8 cellular contexts compared by ENCODE assay signal in genomic region chr19:14004619-14005380, GRCh38. TPM values are rescaled to one million over a fixed set of nuclear protein-coding genes. Genes with fewer than 3 reads are reported as not detected.
A peak's percentile ranks its signal among the peaks of the same experiment; 100 is the strongest.
DNase-seq lines count a peak whose midpoint lies in the region; ATAC-seq, FAIRE-seq and TF ChIP-seq lines count a peak whose summit lies in the region.

No MANE protein-coding gene starts in this region.

- H3K27ac ChIP-seq in DOHH2 (ENCODE audit: low read depth, low read length) (peak overlapping the region; percentile 90), OCI-LY3 (ENCODE audit: low read length) (peak overlapping the region; percentile 48), H1 (ENCODE audit: low read depth, low read length) (peak overlapping the region; percentile 30), mucosa of rectum (ENCODE audit: low read depth in 2 of 2, low read length in 2 of 2) (peak overlapping the region; percentile 100)

- no peak overlapping the region for H4K8ac ChIP-seq in H1 (ENCODE audit: extremely low read depth, insufficient read depth, low read length)

- FAIRE-seq in H1 (lab: Jason Lieb, UNC) (no peak), D721Med (lab: Jason Lieb, UNC) (no peak)

- H3K79me1 ChIP-seq in H1 (ENCODE audit: low read depth, low read length): peaks cover 3% of the 10 kb centered on the region

- peak overlapping the region; percentile 5; the same call in 1 of the 2 replicates for H2AFZ ChIP-seq in OCI-LY3 (ENCODE audit: low read depth, low read length)
- H2AFZ ChIP-seq in H1 (ENCODE audit: low read length): no peak overlapping the region

- ATAC-seq in GM21367 (IDR thresholded peaks at IDR 0.05; ENCODE audit: unreplicated experiment): no peak

- peaks cover 29% of the 10 kb centered on the region for H3F3A ChIP-seq in DOHH2 (ENCODE audit: control insufficient read depth, insufficient read depth)

- H3K27me3 ChIP-seq in DOHH2 (ENCODE audit: control insufficient read depth, low read length) (no peaks in the 10 kb centered on the region), OCI-LY3 (ENCODE audit: low read depth, low read length) (no peaks in the 10 kb centered on the region), H1 (replicated peaks in 1 of 4; ENCODE audit: control insufficient read depth in 3 of 4, extremely low read depth in 1 of 4, insufficient read depth in 3 of 4, low read length in 3 of 4) (no peaks in the 10 kb centered on the region), mucosa of rectum (ENCODE audit: control insufficient read depth in 2 of 2, insufficient read depth in 2 of 2, low read length in 2 of 2) (no peaks in the 10 kb centered on the region)

- H2BK12ac ChIP-seq in H1 (ENCODE audit: low read depth, low read length): no peak overlapping the region

- H3K23ac ChIP-seq in H1 (ENCODE audit: insufficient read length): no peak overlapping the region

- H3K9me2 ChIP-seq in DOHH2 (replicated peaks; ENCODE audit: control insufficient read depth, low read length): no peaks in the 10 kb centered on the region

- H2BK15ac ChIP-seq in H1 (ENCODE audit: low read length): peak overlapping the region; percentile 55; the same call in 1 of the 2 replicates

- H3K36me3 ChIP-seq in DOHH2 (ENCODE audit: control insufficient read depth, low read length) (peaks cover 11% of the 10 kb centered on the region), OCI-LY3 (replicated peaks; ENCODE audit: low read depth, low read length) (peaks cover 6% of the 10 kb centered on the region), H1 (ENCODE audit: control insufficient read depth in 2 of 4, insufficient read depth in 4 of 4, low read length in 3 of 4) (no peaks in the 10 kb centered on the region; a peak in 2 of 8 replicates), mucosa of rectum (ENCODE audit: control insufficient read depth in 2 of 2, insufficient read depth in 2 of 2, low read length in 2 of 2) (no peaks in the 10 kb centered on the region)

- no peak overlapping the region for H3K18ac ChIP-seq in H1 (ENCODE audit: extremely low read depth, low read length)

- no peaks in the 10 kb centered on the region for H4K20me1 ChIP-seq in DOHH2 (ENCODE audit: control insufficient read depth, insufficient read depth, low read depth, low read length)
- no peaks in the 10 kb centered on the region for H4K20me1 ChIP-seq in OCI-LY3 (ENCODE audit: insufficient read depth, low read length)
- H4K20me1 ChIP-seq in H1 (replicated peaks in 1 of 2; ENCODE audit: control insufficient read depth in 1 of 2, insufficient read depth in 2 of 2, low read length in 2 of 2): no peaks in the 10 kb centered on the region

- CTCF ChIA-PET in H1 (lab: Charles Lee; ENCODE audit: partially characterized antibody): interaction anchor here (0.6 to 1.8 kb wide), 9 partner anchors 11 to 207 kb away, joined by 3 to 6 read pairs (median 4); partner anchors contain the start of gene IL27RA

- no peak overlapping the region for H2BK120ac ChIP-seq in H1 (replicated peaks; ENCODE audit: low read depth, low read length)

- H2AK5ac ChIP-seq in H1 (ENCODE audit: low read depth, low read length): peak overlapping the region; percentile 72; the same call in 1 of the 2 replicates

- TF ChIP-seq POLR2A in H1 (IDR thresholded peaks at IDR 0.05; ENCODE audit: control extremely low read depth in 1 of 2, low read depth in 2 of 2, low read length in 2 of 2): no peak

- POLR2A ChIA-PET in H1 (lab: Charles Lee; ENCODE audit: partially characterized antibody): interaction anchor here (0.8 to 3.5 kb wide), 11 partner anchors 8 to 124 kb away, joined by 3 to 16 read pairs (median 9); partner anchors contain the start of gene IL27RA

- TF ChIP-seq CTCF in DOHH2 (IDR thresholded peaks at IDR 0.05; ENCODE audit: low read depth, low read length, poor library complexity, severe bottlenecking) (no peak), OCI-LY3 (IDR thresholded peaks at IDR 0.05; ENCODE audit: low read depth, low read length) (no peak), H1 (IDR thresholded peaks at IDR 0.05; ENCODE audit: control extremely low read depth in 1 of 3, insufficient read depth in 1 of 3, low read depth in 1 of 3, low read length in 3 of 3) (no peak), D721Med (IDR thresholded peaks at IDR 0.05; ENCODE audit: insufficient read depth, missing control alignments) (no peak)

- 0 out of 2 replicates have a peak overlapping the region, but pooled peaks have one; percentile 74 for H2BK20ac ChIP-seq in H1 (ENCODE audit: low read length)

- peaks cover 62% of the 10 kb centered on the region for H3K4me1 ChIP-seq in DOHH2 (ENCODE audit: control insufficient read depth, low read length)
- H3K4me1 ChIP-seq in OCI-LY3 (ENCODE audit: low read length): peaks cover 12% of the 10 kb centered on the region
- H3K4me1 ChIP-seq in H1 (replicated peaks in 1 of 4; ENCODE audit: control insufficient read depth in 3 of 4, insufficient read depth in 4 of 4, low read length in 3 of 4): peaks cover 0 to 4% (median under 1%) of the 10 kb centered on the region in 4 experiments; a peak in 5 of 7 replicates
- H3K4me1 ChIP-seq in mucosa of rectum (ENCODE audit: control insufficient read depth in 2 of 2, insufficient read depth in 2 of 2, low read length in 2 of 2): peaks cover 17 to 20% of the 10 kb centered on the region in 2 donors

- H3K4me2 ChIP-seq in DOHH2 (ENCODE audit: low read length) (peak overlapping the region; percentile 94), OCI-LY3 (ENCODE audit: low read length) (peak overlapping the region; percentile 80), H1 (ENCODE audit: insufficient read depth in 1 of 2, low read depth in 2 of 2, low read length in 2 of 2) (peak overlapping the region; percentile 41 to 56; a peak in 3 of 4 replicates)

- H3K4me3 ChIP-seq in DOHH2 (ENCODE audit: low read length) (peak overlapping the region; percentile 84), OCI-LY3 (ENCODE audit: low read length) (peak overlapping the region; percentile 84), H1 (ENCODE audit: extremely low read depth in 1 of 4, insufficient read depth in 2 of 4, low read depth in 3 of 4, low read length in 4 of 4) (peak overlapping the region; percentile 7 to 81 (median 16); a peak in 5 of 8 replicates), mucosa of rectum (ENCODE audit: low read length in 2 of 2) (peak overlapping the region; percentile 47 to 70)

- no peak for TF ChIP-seq EP300 in H1 (IDR thresholded peaks at IDR 0.05; ENCODE audit: borderline replicate concordance in 1 of 2, low read depth in 2 of 2, low read length in 2 of 2)

- WGBS in H1 (ENCODE audit: extremely low coverage in 1 of 2, insufficient coverage in 1 of 2, insufficient read length in 1 of 2, insufficient replicate concordance in 2 of 2, low coverage in 1 of 2, low lambda C conversion rate in 2 of 2, missing lambda C conversion rate in 1 of 2), 2 experiments: 86% methylated on average over 14 of the region's 14 CpGs; no CpG with 5 or more reads in 1 of the 2 experiments

- no peak for TF ChIP-seq RAD21 in H1 (IDR thresholded peaks at IDR 0.05 in 1 of 2, conservative IDR thresholded peaks at IDR 0.05 in 1 of 2; ENCODE audit: low read depth in 2 of 2, low read length in 2 of 2)

- H3K79me2 ChIP-seq in DOHH2 (ENCODE audit: control insufficient read depth, low read length) (peaks cover 50% of the 10 kb centered on the region), OCI-LY3 (ENCODE audit: low read length) (peaks cover 20% of the 10 kb centered on the region), H1 (ENCODE audit: control insufficient read depth in 1 of 2, insufficient read depth in 2 of 2, low read length in 2 of 2) (peaks cover 0 to 9% of the 10 kb centered on the region in 2 experiments; a peak in 2 of 4 replicates)

- H3K9me3 ChIP-seq in DOHH2 (ENCODE audit: control insufficient read depth, insufficient read depth, low read length): no peaks in the 10 kb centered on the region
- H3K9me3 ChIP-seq in OCI-LY3 (ENCODE audit: insufficient read depth, low read length): no peaks in the 10 kb centered on the region
- no peaks in the 10 kb centered on the region for H3K9me3 ChIP-seq in H1 (ENCODE audit: insufficient read depth in 2 of 2, low read depth in 1 of 2, low read length in 1 of 2)
- H3K9me3 ChIP-seq in mucosa of rectum (ENCODE audit: control insufficient read depth in 2 of 2, low read length in 2 of 2): no peaks in the 10 kb centered on the region

- H3K56ac ChIP-seq in H1 (replicated peaks; ENCODE audit: insufficient read length, low read depth, low read length): no peak overlapping the region

- no peak overlapping the region for H4K91ac ChIP-seq in H1 (replicated peaks; ENCODE audit: insufficient read length, low read length)

- H2BK5ac ChIP-seq in H1 (ENCODE audit: low read depth, low read length): peak overlapping the region; percentile 35; the same call in 1 of the 2 replicates

- peak overlapping the region; percentile 64 for H3K9ac ChIP-seq in OCI-LY3 (ENCODE audit: low read length)
- no peak overlapping the region for H3K9ac ChIP-seq in H1 (replicated peaks in 1 of 4; ENCODE audit: extremely low read depth in 1 of 4, low read depth in 3 of 4, low read length in 3 of 4)
- peak overlapping the region; percentile 14 to 32 for H3K9ac ChIP-seq in mucosa of rectum (ENCODE audit: low read depth in 1 of 2, low read length in 2 of 2)

- H4K5ac ChIP-seq in H1 (ENCODE audit: insufficient read length, low read depth, low read length): no peak overlapping the region

- H3K23me2 ChIP-seq in H1 (ENCODE audit: low read depth, low read length): peaks cover 5% of the 10 kb centered on the region; the same call in 1 of the 2 replicates

- no peak overlapping the region for H3K4ac ChIP-seq in H1 (replicated peaks; ENCODE audit: insufficient read length, low read depth, low read length)

- H3K14ac ChIP-seq in H1 (ENCODE audit: insufficient read length): no peak overlapping the region

- DNase-seq in H1 (ENCODE audit: low read depth in 1 of 2, low spot score in 2 of 2) (no peak), D721Med (ENCODE audit: insufficient read length, low spot score) (no peak), NCI-H1436 treated with DMSO at 0.1 percent for 48 hours (lab: John Stamatoyannopoulos, UW) (no peak), DMS153 (lab: John Stamatoyannopoulos, UW) (no peak)

RNA-seq across cellular contexts. Expression of gene RFX1, which starts 1.3 kb away (rescaled TPM):
- 16.1 and 17.0 TPM in 2 replicates for total RNA-seq in H1 (2021; fragmentation: NEBNext Ultra II Directional; extraction: Animal tissue kit (Norgen Biotek cat#: 25700))
- 4.9 and 10.4 TPM in 2 replicates for polyA plus RNA-seq in H1 (2011; rRNA removed)
- 3.4 TPM for polyA plus RNA-seq in H1 (2011; cell fraction: cytosol; rRNA removed)
- 13.6 TPM for polyA plus RNA-seq in H1 (2011; cell fraction: nucleus; rRNA removed)
- 10.7 to 19.4 TPM (median 17.4 TPM) in 4 replicates for polyA plus RNA-seq in H1 (2012, experiment 1 of 2)
- 11.3 TPM for polyA plus RNA-seq in H1 (2012, experiment 2 of 2)
- 8.7 TPM for polyA plus RNA-seq in H1 (2013, experiment 1 of 2)
- polyA plus RNA-seq in H1 (2013, experiment 2 of 2): 8.1 TPM
- 1.9 and 2.7 TPM in 2 replicates for polyA minus RNA-seq in H1 (2011; rRNA and poly(A)+ RNA removed)
- 19.2 TPM for polyA minus RNA-seq in H1 (2011; cell fraction: cytosol; rRNA and poly(A)+ RNA removed)
- polyA minus RNA-seq in H1 (2011; cell fraction: nucleus; rRNA and poly(A)+ RNA removed): 9.3 TPM

RNA-seq across cellular contexts. Expression of gene RLN3, which starts 23.1 kb away (rescaled TPM):
- total RNA-seq in H1 (2021; fragmentation: NEBNext Ultra II Directional; extraction: Animal tissue kit (Norgen Biotek cat#: 25700)): not detected in 2 replicates
- polyA plus RNA-seq in H1 (2011; rRNA removed): not detected in 2 replicates
- polyA plus RNA-seq in H1 (2011; cell fraction: cytosol; rRNA removed): not detected
- polyA plus RNA-seq in H1 (2011; cell fraction: nucleus; rRNA removed): not detected
- polyA plus RNA-seq in H1 (2012, experiment 1 of 2): not detected in 4 replicates
- not detected for polyA plus RNA-seq in H1 (2012, experiment 2 of 2)
- polyA plus RNA-seq in H1 (2013, experiment 1 of 2): not detected
- polyA plus RNA-seq in H1 (2013, experiment 2 of 2): not detected
- not detected in 2 replicates for polyA minus RNA-seq in H1 (2011; rRNA and poly(A)+ RNA removed)
- polyA minus RNA-seq in H1 (2011; cell fraction: cytosol; rRNA and poly(A)+ RNA removed): not detected
- not detected for polyA minus RNA-seq in H1 (2011; cell fraction: nucleus; rRNA and poly(A)+ RNA removed)

RNA-seq across cellular contexts. Expression of gene IL27RA, which starts 26.8 kb away (rescaled TPM):
- total RNA-seq in H1 (2021; fragmentation: NEBNext Ultra II Directional; extraction: Animal tissue kit (Norgen Biotek cat#: 25700)): 14.7 and 15.1 TPM in 2 replicates
- polyA plus RNA-seq in H1 (2011; rRNA removed): 9.9 and 10.8 TPM in 2 replicates
- 10.1 TPM for polyA plus RNA-seq in H1 (2011; cell fraction: cytosol; rRNA removed)
- polyA plus RNA-seq in H1 (2011; cell fraction: nucleus; rRNA removed): 10.7 TPM
- polyA plus RNA-seq in H1 (2012, experiment 1 of 2): 10.1 to 14.2 TPM (median 12.6 TPM) in 4 replicates
- 12.9 TPM for polyA plus RNA-seq in H1 (2012, experiment 2 of 2)
- polyA plus RNA-seq in H1 (2013, experiment 1 of 2): 24.7 TPM
- polyA plus RNA-seq in H1 (2013, experiment 2 of 2): 24.8 TPM
- 5.9 TPM in 2 replicates for polyA minus RNA-seq in H1 (2011; rRNA and poly(A)+ RNA removed)
- polyA minus RNA-seq in H1 (2011; cell fraction: cytosol; rRNA and poly(A)+ RNA removed): 8.6 TPM
- 3.5 TPM for polyA minus RNA-seq in H1 (2011; cell fraction: nucleus; rRNA and poly(A)+ RNA removed)

RNA-seq across cellular contexts. Expression of gene DCAF15, which starts 52.5 kb away (rescaled TPM):
- total RNA-seq in H1 (2021; fragmentation: NEBNext Ultra II Directional; extraction: Animal tissue kit (Norgen Biotek cat#: 25700)): 68.7 and 77.1 TPM in 2 replicates
- 80.8 and 127 TPM in 2 replicates for polyA plus RNA-seq in H1 (2011; rRNA removed)
- polyA plus RNA-seq in H1 (2011; cell fraction: cytosol; rRNA removed): 69.0 TPM
- 277 TPM for polyA plus RNA-seq in H1 (2011; cell fraction: nucleus; rRNA removed)
- polyA plus RNA-seq in H1 (2012, experiment 1 of 2): 53.4 to 97.6 TPM (median 89.3 TPM) in 4 replicates
- 56.8 TPM for polyA plus RNA-seq in H1 (2012, experiment 2 of 2)
- 47.2 TPM for polyA plus RNA-seq in H1 (2013, experiment 1 of 2)
- 42.2 TPM for polyA plus RNA-seq in H1 (2013, experiment 2 of 2)
- polyA minus RNA-seq in H1 (2011; rRNA and poly(A)+ RNA removed): 36.7 and 59.9 TPM in 2 replicates
- 32.1 TPM for polyA minus RNA-seq in H1 (2011; cell fraction: cytosol; rRNA and poly(A)+ RNA removed)
- polyA minus RNA-seq in H1 (2011; cell fraction: nucleus; rRNA and poly(A)+ RNA removed): 66.5 TPM

RNA-seq across cellular contexts. Expression of gene PALM3, which starts 57.1 kb away (rescaled TPM):
- 31.3 and 33.1 TPM in 2 replicates for total RNA-seq in H1 (2021; fragmentation: NEBNext Ultra II Directional; extraction: Animal tissue kit (Norgen Biotek cat#: 25700))
- 5.8 and 12.1 TPM in 2 replicates for polyA plus RNA-seq in H1 (2011; rRNA removed)
- 21.0 TPM for polyA plus RNA-seq in H1 (2011; cell fraction: cytosol; rRNA removed)
- polyA plus RNA-seq in H1 (2011; cell fraction: nucleus; rRNA removed): 11.7 TPM
- 26.0 to 38.6 TPM (median 32.7 TPM) in 4 replicates for polyA plus RNA-seq in H1 (2012, experiment 1 of 2)
- 10.6 TPM for polyA plus RNA-seq in H1 (2012, experiment 2 of 2)
- 18.2 TPM for polyA plus RNA-seq in H1 (2013, experiment 1 of 2)
- 18.3 TPM for polyA plus RNA-seq in H1 (2013, experiment 2 of 2)
- 3.2 and 3.3 TPM in 2 replicates for polyA minus RNA-seq in H1 (2011; rRNA and poly(A)+ RNA removed)
- 6.1 TPM for polyA minus RNA-seq in H1 (2011; cell fraction: cytosol; rRNA and poly(A)+ RNA removed)
- 4.0 TPM for polyA minus RNA-seq in H1 (2011; cell fraction: nucleus; rRNA and poly(A)+ RNA removed)

Comparison
In these comparisons a context has a peak if more than half of its experiments do, and no peak if none do; other contexts are left out.
1. H3K27ac ChIP-seq: peak in every context shown above with its lines; median percentile 100 in mucosa of rectum; 90 in DOHH2; 48 in OCI-LY3; 30 in H1.
2. H3K4me3 ChIP-seq: peak in every context shown above with its lines; median percentile 84 in DOHH2; 84 in OCI-LY3; 58 in mucosa of rectum; 16 in H1.
3. H3K9ac ChIP-seq: peak in OCI-LY3 (single experiment) and mucosa of rectum (2 of 2); none in H1 (0 of 4).
4. Peak in every context shown above with its lines, with median percentiles within 50 percentile points of each other: H3K4me2 ChIP-seq.